ENCODE assay signal across 8 cellular contexts in the genomic region with DNA sequence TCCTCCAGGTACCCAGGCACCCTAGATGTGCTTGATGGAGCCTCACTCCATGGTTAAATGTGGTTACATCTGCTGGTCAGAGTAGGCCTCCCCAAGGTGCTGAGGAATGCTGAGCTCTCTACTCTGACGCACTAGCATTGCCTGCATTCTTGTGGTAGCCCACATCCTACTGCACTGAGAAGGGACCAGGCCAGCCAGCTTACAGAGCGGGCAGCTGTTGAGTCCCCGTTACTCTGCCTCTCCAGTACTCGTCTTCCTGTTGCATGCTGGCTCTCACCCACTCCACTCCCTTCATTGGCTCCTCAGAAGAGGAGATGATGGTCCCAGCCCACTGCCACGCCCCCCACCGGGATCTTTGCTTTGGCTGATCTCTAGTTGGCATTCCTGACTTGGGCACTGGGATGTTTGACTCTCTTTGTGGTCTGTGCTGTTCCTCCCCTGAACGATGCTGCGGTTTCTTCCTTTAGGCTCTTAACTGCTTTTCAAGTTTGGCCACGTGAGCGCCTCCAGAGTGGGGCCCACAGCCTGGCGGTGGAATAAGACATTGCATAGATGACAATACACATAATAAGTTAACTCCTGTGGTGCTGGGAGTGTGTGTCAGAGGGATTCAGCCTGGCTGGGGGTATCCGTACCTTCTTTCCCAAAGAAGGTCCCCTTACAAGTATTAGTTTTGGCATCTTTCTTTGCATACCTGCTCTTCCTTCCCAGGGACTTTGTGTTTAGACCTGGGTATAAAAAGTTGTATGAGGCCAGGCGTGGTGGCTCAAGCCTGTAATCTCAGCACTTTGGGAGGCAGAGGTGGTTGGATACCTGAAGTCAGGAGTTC. TPM values are rescaled to one million over a fixed set of nuclear protein-coding genes. Genes with fewer than 3 reads are reported as not detected.
A peak's percentile ranks its signal among the peaks of the same experiment; 100 is the strongest.
DNase-seq lines count a peak whose midpoint lies in the region; ATAC-seq and TF ChIP-seq lines count a peak whose summit lies in the region.

No MANE protein-coding gene starts in this region.

- peaks cover 0 to 20% (median 9%) of the 10 kb centered on the region in 4 donors for H3K4me1 ChIP-seq in stomach

- TF ChIP-seq EP300 in stomach (IDR thresholded peaks at IDR 0.05) = no peak

- peaks cover 0 to 29% (median 13%) of the 10 kb centered on the region in 4 donors for H3K36me3 ChIP-seq in stomach

- no peaks in the 10 kb centered on the region for H3K9me3 ChIP-seq in stomach

- TF ChIP-seq CTCF in stomach (IDR thresholded peaks at IDR 0.05) = no peak

- intact Hi-C loops in stomach (cut with DNase I; ENCODE audit: low total_unique reads) = no loop called here

- no peak for TF ChIP-seq POLR2A in stomach (IDR thresholded peaks at IDR 0.05)

- DNase-seq in T-helper 2 cell = peak; percentile 26 to 99 (median 56)
- peak; percentile 100 for DNase-seq in astrocyte of the hippocampus (ENCODE audit: low read depth, low spot score)
- peak; percentile 80 for DNase-seq in mucosa of gallbladder (ENCODE audit: low spot score)
- peak; percentile 34 for DNase-seq in stomach
- DNase-seq in NCI-H146 (lab: John Stamatoyannopoulos, UW) = no peak

- H3K4me3 ChIP-seq in stomach = no peak overlapping the region

- H3K27ac ChIP-seq in stomach = peak overlapping the region; percentile 27 to 64 (median 43)

- ATAC-seq in GM18861 (IDR thresholded peaks at IDR 0.05; ENCODE audit: unreplicated experiment) = peak; percentile 64
- ATAC-seq in HG03442 (IDR thresholded peaks at IDR 0.05; ENCODE audit: unreplicated experiment) = peak; percentile 89
- no peak for ATAC-seq in GM18867 (IDR thresholded peaks at IDR 0.05; ENCODE audit: unreplicated experiment)

- H3K27me3 ChIP-seq in stomach = no peaks in the 10 kb centered on the region

- 51 to 72% (median 67%) methylated on average over 13 of the region's 13 CpGs for WGBS in stomach, 5 donors

RNA-seq across cellular contexts. Expression of a gene that starts 18.6 kb away (rescaled TPM):
- 6.2 TPM for total RNA-seq in mucosa of gallbladder
- 10 to 100 TPM in 2 of 5 donors, 1 to 10 TPM in 2, not detected in 1; 2.0 to 39.7 (median 6.8) TPM for total RNA-seq in stomach
- 1 to 10 TPM in 2 of 3 donors, under 1 TPM in 1; 0.61 to 2.0 (median 1.1) TPM for polyA plus RNA-seq in stomach
